8 cellular contexts compared by ENCODE assay signal in the genomic region with DNA sequence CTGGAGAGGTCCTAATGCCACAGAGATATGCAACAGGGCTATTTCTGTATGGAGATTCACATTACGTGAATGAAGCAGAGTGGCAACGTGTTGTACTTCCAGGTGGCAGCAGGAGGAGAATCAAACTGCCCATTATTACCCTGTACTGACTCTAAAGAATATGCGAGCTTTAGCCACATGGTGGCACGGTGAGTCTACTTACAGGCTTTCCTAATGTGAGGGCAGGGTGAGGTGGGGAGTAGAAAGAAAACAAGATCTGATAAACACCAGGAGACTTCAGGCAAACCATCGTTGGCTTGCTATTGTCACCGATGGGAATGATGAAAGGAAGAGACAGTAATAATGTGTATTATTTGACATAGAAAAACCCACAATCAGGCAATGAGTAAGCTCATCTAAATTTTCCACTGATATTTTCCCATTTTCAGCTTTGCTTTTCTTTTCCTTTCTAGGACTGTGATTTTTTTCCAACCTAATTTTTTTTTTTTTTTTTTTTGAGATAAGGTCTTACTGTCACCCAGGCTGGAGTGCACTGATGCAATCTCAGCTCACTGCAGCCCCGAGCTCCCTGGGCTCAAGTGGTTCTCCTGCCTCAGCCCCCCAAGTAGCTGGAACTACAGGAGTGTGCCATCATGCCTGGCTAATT.
A peak's percentile ranks its signal among the peaks of the same experiment; 100 is the strongest.
DNase-seq lines count a peak whose midpoint lies in the region; ATAC-seq and TF ChIP-seq lines count a peak whose summit lies in the region.

No MANE protein-coding gene starts in this region.

- H3K4me3 Mint-ChIP-seq in naive B cell, result no peak overlapping the region

- no peaks in the 10 kb centered on the region for H3K9me3 Mint-ChIP-seq in naive B cell

- no peaks in the 10 kb centered on the region for H3K27me3 ChIP-seq in HL-60 (ENCODE audit: insufficient read depth, poor library complexity, severe bottlenecking)

- no peak overlapping the region for H3K27ac ChIP-seq in HL-60 (replicated peaks)

- DNase-seq in DMS 273 treated with DMSO at 0.1 percent for 48 hours (lab: John Stamatoyannopoulos, UW), result peak; percentile 61
- peak; percentile 41 to 80 for DNase-seq in HL-60 (ENCODE audit: low read depth in 1 of 2, low spot score in 1 of 2)
- peak; percentile 77 to 86 for DNase-seq in NOMO-1 (lab: John Stamatoyannopoulos, UW; ENCODE audit: unreplicated experiment in 2 of 2)
- peak; percentile 63 for DNase-seq in activated CD8-positive, alpha-beta memory T cell treated with anti-CD3 and anti-CD28 coated beads for 24 hours
- DNase-seq in epithelial cell of esophagus (ENCODE audit: low read depth), result peak; percentile 85
- DNase-seq in naive B cell, result peak; percentile 63
- DNase-seq in stromal cell of bone marrow (ENCODE audit: low read depth), result peak; percentile 64

- peak overlapping the region in 1 of 6 donors; percentile 45 for H3K27ac Mint-ChIP-seq in naive B cell

- H3K4me3 ChIP-seq in HL-60 (replicated peaks; ENCODE audit: insufficient read depth, low read length), result no peak overlapping the region
- no peak overlapping the region for H3K4me3 ChIP-seq in epithelial cell of esophagus (ENCODE audit: low read length)

- no peaks in the 10 kb centered on the region for H3K27me3 Mint-ChIP-seq in naive B cell

- H3K4me1 Mint-ChIP-seq in naive B cell, result peaks cover 4 to 10% (median 5%) of the 10 kb centered on the region in 3 donors

- TF ChIP-seq CTCF in HL-60 (IDR thresholded peaks at IDR 0.05; ENCODE audit: insufficient read depth, low read length), result peak; percentile 57
- peak; percentile 89 for TF ChIP-seq CTCF in epithelial cell of esophagus (IDR thresholded peaks at IDR 0.05; ENCODE audit: insufficient read depth, low read depth, low read length, missing control alignments)

- peak; percentile 89 for ATAC-seq in GM21367 (IDR thresholded peaks at IDR 0.05; ENCODE audit: unreplicated experiment)
- peak; percentile 100 for ATAC-seq in naive B cell (ENCODE audit: low read depth in 2 of 2)

- no peaks in the 10 kb centered on the region for H3K36me3 Mint-ChIP-seq in naive B cell
